15 cellular contexts compared by ENCODE assay signal in the genomic region with DNA sequence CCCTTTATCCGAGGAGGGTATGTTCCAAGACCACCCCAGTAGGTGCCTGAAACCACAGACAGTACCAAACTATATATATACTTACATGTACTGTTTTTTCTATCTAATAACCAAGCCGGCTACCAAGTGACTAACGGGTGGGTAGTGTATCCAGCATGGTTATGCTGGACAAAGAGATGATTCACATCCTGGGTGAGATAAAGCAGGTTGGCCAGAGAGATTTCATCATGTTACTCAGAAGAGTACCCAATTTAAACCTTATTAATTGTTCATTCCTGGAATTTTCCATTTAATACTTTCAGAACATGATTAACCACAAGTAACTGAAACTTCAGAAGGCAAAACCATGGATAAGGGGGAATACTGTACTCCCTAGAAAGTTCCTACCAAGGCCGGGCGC. TPM values are rescaled to one million over a fixed set of nuclear protein-coding genes. Genes with fewer than 3 reads are reported as not detected.
DNase-seq lines count a peak whose midpoint lies in the region; ATAC-seq and TF ChIP-seq lines count a peak whose summit lies in the region.
"Had no signal": no experiment of that assay in that cellular context is flagged by ENCODE, and none has a peak within 500 bp of the region (broad histone marks: within the 10 kb centered on the region; RNA-seq: fewer than 3 reads in every experiment).

No MANE protein-coding gene starts in this region.

- no peaks in the 10 kb centered on the region for H3K9me3 Mint-ChIP-seq in MCF 10A (ENCODE audit: unreplicated experiment)
- H3K9me3 Mint-ChIP-seq: IgD-negative memory B cell had no signal

- H3K27me3 ChIP-seq in breast epithelium = no peaks in the 10 kb centered on the region
- H3K27me3 ChIP-seq: heart left ventricle had no signal

- ATAC-seq in GM21717 (IDR thresholded peaks at IDR 0.05; ENCODE audit: unreplicated experiment) = no peak
- ATAC-seq: heart left ventricle had no signal

- H3K36me3 Mint-ChIP-seq in MCF 10A (ENCODE audit: insufficient read depth, unreplicated experiment) = peaks cover 18% of the 10 kb centered on the region

- TF ChIP-seq POLR2A in breast epithelium (IDR thresholded peaks at IDR 0.05) = no peak

- POLR2A ChIA-PET in MCF 10A (lab: Yijun Ruan, JAX) = interaction anchor here (1.0 to 1.9 kb wide), 3 partner anchors 17 to 136 kb away, joined by 3 to 4 read pairs (median 4); no protein-coding TSS in a partner anchor

- no TSS peak for BruUV-seq in MCF 10A (replicated peaks; lab: Mats Ljungman, UMichigan)

- CTCF ChIA-PET in MCF 10A (lab: Yijun Ruan, JAX) = interaction anchor here (0.7 kb wide), 1 partner anchor 334 kb away, joined by 3 read pairs; no protein-coding TSS in a partner anchor

- intact Hi-C loops in MCF 10A (cut with micrococcal nuclease) = loop anchor here (10.0 kb wide), 1 partner anchor 135 kb away; a partner anchor contains a TSS
- intact Hi-C loops in breast epithelium (cut with DNase I; ENCODE audit: low total_unique reads) = no loop called here

- H3K27ac ChIP-seq in breast epithelium = no peak overlapping the region
- H3K27ac ChIP-seq: skin epidermis had no signal

- TF ChIP-seq CTCF in MCF 10A (IDR thresholded peaks at IDR 0.05; ENCODE audit: unreplicated experiment) = no peak
- TF ChIP-seq CTCF in breast epithelium (IDR thresholded peaks at IDR 0.05) = no peak
- no peak for TF ChIP-seq CTCF in fibroblast of pulmonary artery (IDR thresholded peaks at IDR 0.05; ENCODE audit: low read length, missing control alignments)

- peaks cover 7% of the 10 kb centered on the region for H3K4me1 Mint-ChIP-seq in MCF 10A (ENCODE audit: insufficient read depth, unreplicated experiment)
- H3K4me1 Mint-ChIP-seq: B cell, IgD-negative memory B cell had no signal

- H3K4me1 ChIP-seq in breast epithelium = no peaks in the 10 kb centered on the region
- H3K4me1 ChIP-seq: heart left ventricle had no signal

- no peaks in the 10 kb centered on the region for H3K36me3 ChIP-seq in breast epithelium

- H3K27ac Mint-ChIP-seq in MCF 10A (ENCODE audit: low read depth, unreplicated experiment) = peak overlapping the region; percentile 75
- H3K27ac Mint-ChIP-seq: B cell, IgD-negative memory B cell had no signal

- no peak overlapping the region for H3K4me3 Mint-ChIP-seq in MCF 10A (ENCODE audit: unreplicated experiment)
- H3K4me3 Mint-ChIP-seq: B cell, IgD-negative memory B cell had no signal

- DNase-seq in MCF 10A (ENCODE audit: unreplicated experiment) (peak; percentile 89), breast epithelium (ENCODE audit: low spot score in 2 of 2) (no peak), SW480 (ENCODE audit: low spot score) (peak; percentile 14), fibroblast of pulmonary artery (ENCODE audit: low read depth) (peak; percentile 92), NCI-H2029 treated with DMSO at 0.1 percent for 48 hours (lab: John Stamatoyannopoulos, UW) (no peak), epidermal melanocyte (ENCODE audit: insufficient read length, low spot score) (no peak), DMS79 (lab: John Stamatoyannopoulos, UW) (no peak)
- DNase-seq: activated CD8-positive, alpha-beta memory T cell treated with anti-CD3 and anti-CD28 coated beads, Interleukin-2, amount 50 U/mL, for 48 hours; cerebellar nuclear complex; heart left ventricle; NCI-H510A had no signal

- H3K4me3 ChIP-seq in breast epithelium = no peak overlapping the region
- H3K4me3 ChIP-seq in fibroblast of pulmonary artery (replicated peaks; ENCODE audit: low read depth, low read length) = no peak overlapping the region
- H3K4me3 ChIP-seq: heart left ventricle, skin epidermis had no signal

- H3K27me3 Mint-ChIP-seq in MCF 10A (ENCODE audit: insufficient read depth, unreplicated experiment) = no peaks in the 10 kb centered on the region
- H3K27me3 Mint-ChIP-seq: B cell, IgD-negative memory B cell had no signal

- H3K9me3 ChIP-seq in breast epithelium = no peaks in the 10 kb centered on the region
- H3K9me3 ChIP-seq: heart left ventricle had no signal

RNA-seq across cellular contexts. Expression of a gene that starts 46.5 kb away (rescaled TPM):
- total RNA-seq in MCF 10A (2022) (84.7 and 99.5 TPM in 2 replicates), breast epithelium (10 to 100 TPM; 39.3 to 43.6 (median 41.8) TPM)

Comparison
In these comparisons a context has a peak if more than half of its experiments do, and no peak if none do; other contexts are left out.
1. DNase-seq: peak in MCF 10A (single experiment), SW480 (single experiment) and fibroblast of pulmonary artery (single experiment); none in breast epithelium (0 of 2), NCI-H2029 treated with DMSO at 0.1 percent for 48 hours (single experiment), epidermal melanocyte (single experiment) and DMS79 (single experiment).